33 cellular contexts compared by ENCODE assay signal in the genomic region with DNA sequence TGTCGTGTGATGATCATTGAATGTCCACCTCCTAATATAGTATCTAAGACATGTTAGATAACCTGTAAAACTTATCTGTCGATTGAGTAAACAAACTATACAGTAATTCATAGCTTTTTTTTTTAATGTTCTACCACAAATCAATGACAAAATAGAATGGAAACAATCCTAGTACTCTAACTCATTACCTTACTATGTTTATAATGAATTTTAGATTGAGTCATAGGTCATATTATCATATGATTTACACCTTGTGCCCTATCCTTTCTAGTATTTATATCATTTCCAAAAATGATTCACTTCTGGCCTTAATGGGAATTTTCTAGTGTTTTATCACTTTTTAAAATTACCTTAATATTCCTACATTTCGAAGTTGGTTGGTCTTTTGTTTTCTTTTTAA. TPM values are rescaled to one million over a fixed set of nuclear protein-coding genes. Genes with fewer than 3 reads are reported as not detected.
A peak's percentile ranks its signal among the peaks of the same experiment; 100 is the strongest.
DNase-seq lines count a peak whose midpoint lies in the region; ATAC-seq, FAIRE-seq and TF ChIP-seq lines count a peak whose summit lies in the region.
"Had no signal": no experiment of that assay in that cellular context is flagged by ENCODE, and none has a peak within 500 bp of the region (broad histone marks: within the 10 kb centered on the region; RNA-seq: fewer than 3 reads in every experiment).

No MANE protein-coding gene starts in this region.

- peaks cover 94% of the 10 kb centered on the region for H3K79me2 ChIP-seq in GM23248 (ENCODE audit: insufficient read depth)

- CTCF ChIA-PET in A549 (lab: Yijun Ruan, JAX) = no interaction called here

- no peaks in the 10 kb centered on the region for H4K20me1 ChIP-seq in GM23248 (ENCODE audit: insufficient read depth)

- H3K27ac Mint-ChIP-seq in activated naive CD8-positive, alpha-beta T cell treated with anti-CD3 and anti-CD28 coated beads, Interleukin-2, amount 50 U/mL, for 24 hours = peak overlapping the region; percentile 18
- H3K27ac Mint-ChIP-seq: activated naive CD8-positive, alpha-beta T cell treated with anti-CD3 and anti-CD28 coated beads, Interleukin-2, amount 10 ng/mL, durations not matched to agents 7 days and 5 days; mesothelial cell of epicardium; stimulated activated memory B cell treated with anti-CD40 and anti-IgM and Interleukin-4, amounts not matched to agents 10 μg/mL and 1 μg/mL and 100 μg/mL, for 72 hours had no signal

- H3K4me2 ChIP-seq in A549 (peak overlapping the region; percentile 27; the same call in 1 of the 3 replicates), GM23248 (ENCODE audit: unreplicated experiment) (peak overlapping the region; percentile 72)

- H3K4me3 ChIP-seq in A549 (no peak overlapping the region), GM23248 (peak overlapping the region; percentile 38), uterus (no peak overlapping the region)
- H3K4me3 ChIP-seq: body of pancreas, gastroesophageal sphincter, left lung, testis had no signal

- TF ChIP-seq CTCF in A549 (IDR thresholded peaks at IDR 0.05) (no peak), omental fat pad (IDR thresholded peaks at IDR 0.05) (no peak), uterus (IDR thresholded peaks at IDR 0.05) (no peak)

- peak overlapping the region; percentile 14; the same call in 1 of the 2 replicates for H3K9ac ChIP-seq in GM23248

- H3K9me3 ChIP-seq in A549 = no peaks in the 10 kb centered on the region
- H3K9me3 ChIP-seq in GM23248 (ENCODE audit: low read depth) = no peaks in the 10 kb centered on the region
- H3K9me3 ChIP-seq in uterus = no peaks in the 10 kb centered on the region
- H3K9me3 ChIP-seq: body of pancreas, gastroesophageal sphincter, left lung, testis had no signal

- no peak overlapping the region for H2AFZ ChIP-seq in GM23248

- POLR2A ChIA-PET in A549 (lab: Yijun Ruan, JAX) = no interaction called here

- no peak for DNase-seq in A549 (ENCODE audit: low read depth in 1 of 2, low spot score in 1 of 2)
- no peak for DNase-seq in GM23248
- no peak for DNase-seq in activated naive CD8-positive, alpha-beta T cell treated with anti-CD3 and anti-CD28 coated beads, Interleukin-2, amount 50 U/mL, for 24 hours
- no peak for DNase-seq in omental fat pad (ENCODE audit: low spot score)
- DNase-seq in uterus = no peak
- DNase-seq in stimulated activated CD4-positive, alpha-beta T cell treated with anti-CD3 and anti-CD28 coated beads, Interleukin-15, amount 100 ng/mL, for 24 hours = no peak
- DNase-seq in dedifferentiated amniotic fluid mesenchymal stem cell (ENCODE audit: extremely low spot score) = no peak
- DNase-seq: activated CD4-positive, alpha-beta T cell treated with anti-CD3 and anti-CD28 coated beads, Interleukin-2, amount 50 U/mL, for 4 hours; activated naive CD8-positive, alpha-beta T cell treated with anti-CD3 and anti-CD28 coated beads, Interleukin-2, amount 10 ng/mL, durations not matched to agents 7 days and 5 days; activated T-cell treated with anti-CD3 and anti-CD28 coated beads, Interleukin-2, amount 50 U/mL, for 48 hours; body of pancreas; effector CD8-positive, alpha-beta T cell; hypothalamus; left lung; naive thymus-derived CD4-positive, alpha-beta T cell; NCI-H1105; NCI-H2029; nucleus accumbens; retina; stimulated activated CD4-positive, alpha-beta T cell treated with anti-CD3 and anti-CD28 coated beads, Interleukin-2, amount 100 ng/mL, for 48 hours; T-helper 9 cell; testis had no signal

- no peak for TF ChIP-seq EP300 in A549 (IDR thresholded peaks at IDR 0.05)

- H3K9me3 Mint-ChIP-seq in activated naive CD8-positive, alpha-beta T cell treated with anti-CD3 and anti-CD28 coated beads, Interleukin-2, amount 50 U/mL, for 24 hours = no peaks in the 10 kb centered on the region
- H3K9me3 Mint-ChIP-seq: activated naive CD8-positive, alpha-beta T cell treated with anti-CD3 and anti-CD28 coated beads, Interleukin-2, amount 10 ng/mL, durations not matched to agents 7 days and 5 days; CD14-positive monocyte; IgD-negative memory B cell; mesothelial cell of epicardium; naive thymus-derived CD4-positive, alpha-beta T cell; stimulated activated memory B cell treated with anti-CD40 and anti-IgM and Interleukin-4, amounts not matched to agents 10 μg/mL and 1 μg/mL and 100 μg/mL, for 72 hours had no signal

- no peaks in the 10 kb centered on the region for H3K36me3 ChIP-seq in GM23248 (ENCODE audit: low read depth)
- no peaks in the 10 kb centered on the region for H3K36me3 ChIP-seq in uterus
- H3K36me3 ChIP-seq: gastroesophageal sphincter, left lung had no signal

- FAIRE-seq in A549 (lab: Jason Lieb, UNC) = no peak
- FAIRE-seq: D721Med, GM19239, urothelium cell line had no signal

- peaks cover 23% of the 10 kb centered on the region for H3F3A ChIP-seq in GM23248 (ENCODE audit: insufficient read depth)

- intact Hi-C loops in uterus (cut with DNase I; ENCODE audit: low total_unique reads) = no loop called here

- no peak for TF ChIP-seq POLR2A in A549 (IDR thresholded peaks at IDR 0.05; ENCODE audit: low read length)
- no peak for TF ChIP-seq POLR2A in uterus (IDR thresholded peaks at IDR 0.05)

- peaks cover 3% of the 10 kb centered on the region; the same call in 1 of the 2 replicates for H3K9me2 ChIP-seq in GM23248 (ENCODE audit: insufficient read depth)

- 71% methylated on average over 3 of the region's 3 CpGs for WGBS in A549 (ENCODE audit: missing lambda C conversion rate)
- WGBS in GM23248 (ENCODE audit: low coverage in 1 of 2, low lambda C conversion rate in 2 of 2, missing lambda C conversion rate in 2 of 2), 2 experiments = 75 to 77% methylated on average over 3 of the region's 3 CpGs

- H3K4me1 ChIP-seq in A549 (peaks cover 32% of the 10 kb centered on the region; the same call in 2 of the 3 replicates), GM23248 (ENCODE audit: insufficient read depth) (peaks cover 60% of the 10 kb centered on the region), uterus (peaks cover 0 to 6% of the 10 kb centered on the region in 2 donors)

- peaks cover 73% of the 10 kb centered on the region for H3K4me1 Mint-ChIP-seq in activated naive CD8-positive, alpha-beta T cell treated with anti-CD3 and anti-CD28 coated beads, Interleukin-2, amount 50 U/mL, for 24 hours

- no peak overlapping the region for H3K4me3 Mint-ChIP-seq in activated naive CD8-positive, alpha-beta T cell treated with anti-CD3 and anti-CD28 coated beads, Interleukin-2, amount 50 U/mL, for 24 hours
- H3K4me3 Mint-ChIP-seq: activated naive CD8-positive, alpha-beta T cell treated with anti-CD3 and anti-CD28 coated beads, Interleukin-2, amount 10 ng/mL, durations not matched to agents 7 days and 5 days; CD14-positive monocyte; mesothelial cell of epicardium; stimulated activated memory B cell treated with anti-CD40 and anti-IgM and Interleukin-4, amounts not matched to agents 10 μg/mL and 1 μg/mL and 100 μg/mL, for 72 hours had no signal

- ATAC-seq in A549 (no peak), omental fat pad (ENCODE audit: low FRiP score) (peak; percentile 68)
- no peak for ATAC-seq in activated naive CD8-positive, alpha-beta T cell treated with anti-CD3 and anti-CD28 coated beads, Interleukin-2, amount 50 U/mL, for 24 hours
- ATAC-seq: body of pancreas; esophagus mucosa; gastroesophageal sphincter; left lung; naive thymus-derived CD4-positive, alpha-beta T cell; stimulated activated memory B cell treated with anti-CD40 and anti-IgM and Interleukin-4, amounts not matched to agents 10 μg/mL and 1 μg/mL and 100 μg/mL, for 72 hours had no signal

- H3K27me3 ChIP-seq in GM23248 (replicated peaks; ENCODE audit: insufficient read depth) (no peaks in the 10 kb centered on the region), uterus (no peaks in the 10 kb centered on the region)
- H3K27me3 ChIP-seq: body of pancreas, gastroesophageal sphincter, left lung, testis had no signal

- in situ Hi-C loops in GM23248 (cut with MboI) = loop anchor here (25.0 kb wide), 1 partner anchor 234 kb away; no protein-coding TSS in a partner anchor

- H3K36me3 Mint-ChIP-seq in activated naive CD8-positive, alpha-beta T cell treated with anti-CD3 and anti-CD28 coated beads, Interleukin-2, amount 50 U/mL, for 24 hours (ENCODE audit: low read depth) = peaks cover 9% of the 10 kb centered on the region
- H3K36me3 Mint-ChIP-seq: mesothelial cell of epicardium had no signal

- H3K27ac ChIP-seq in A549 (no peak overlapping the region), GM23248 (peak overlapping the region; percentile 55), uterus (no peak overlapping the region)
- H3K27ac ChIP-seq: body of pancreas, gastroesophageal sphincter, left lung, testis had no signal

- no peak for TF ChIP-seq RAD21 in A549 (conservative IDR thresholded peaks at IDR 0.05 in 1 of 2, IDR thresholded peaks at IDR 0.05 in 1 of 2)

- H3K27me3 Mint-ChIP-seq in activated naive CD8-positive, alpha-beta T cell treated with anti-CD3 and anti-CD28 coated beads, Interleukin-2, amount 50 U/mL, for 24 hours = no peaks in the 10 kb centered on the region
- H3K27me3 Mint-ChIP-seq: activated naive CD8-positive, alpha-beta T cell treated with anti-CD3 and anti-CD28 coated beads, Interleukin-2, amount 10 ng/mL, durations not matched to agents 7 days and 5 days; IgD-negative memory B cell; naive thymus-derived CD4-positive, alpha-beta T cell; stimulated activated memory B cell treated with anti-CD40 and anti-IgM and Interleukin-4, amounts not matched to agents 10 μg/mL and 1 μg/mL and 100 μg/mL, for 72 hours had no signal

RNA-seq across cellular contexts. Expression of a gene that starts 6.2 kb away (rescaled TPM):
- polyA plus RNA-seq in A549 (2011; rRNA removed) (85.3 and 88.0 TPM in 2 replicates), A549 (2017; fragmentation: RNase III; extraction: RNeasy Plus Mini Kit Qiagen cat#74134 plus additional on column Dnase treatment) (44.3 to 49.0 TPM (median 45.7 TPM) in 3 replicates), GM23248 (2016; fragmentation: Nextera tagmentation; extraction: Ambion mirVana) (121 and 130 TPM in 2 replicates)
- 34.8 and 35.2 TPM in 2 replicates for polyA plus RNA-seq in A549 (2012; cell fraction: cytosol; rRNA removed)
- 14.5 and 16.2 TPM in 2 replicates for polyA plus RNA-seq in A549 (2012; cell fraction: nucleus; rRNA removed)
- polyA minus RNA-seq in A549 (2011; rRNA and poly(A)+ RNA removed) = 53.0 and 60.3 TPM in 2 replicates
- 93.8 and 108 TPM in 2 replicates for total RNA-seq in GM23248 (2014; rRNA removed; shearing (Covaris generic))
- total RNA-seq in omental fat pad (10 to 100 TPM; 27.4 to 38.5 (median 34.9) TPM), uterus (10 to 100 TPM; 25.9 to 68.7 (median 38.2) TPM)

RNA-seq across cellular contexts. Expression of a gene that starts 6.3 kb away (rescaled TPM):
- not detected in 2 replicates for polyA plus RNA-seq in A549 (2011; rRNA removed)
- not detected in 2 replicates for polyA plus RNA-seq in A549 (2012; cell fraction: cytosol; rRNA removed)
- polyA plus RNA-seq in A549 (2012; cell fraction: nucleus; rRNA removed) = 0.13 TPM in 1 of 2 replicates, not detected in the other
- polyA plus RNA-seq in A549 (2017; fragmentation: RNase III; extraction: RNeasy Plus Mini Kit Qiagen cat#74134 plus additional on column Dnase treatment) = not detected in 3 replicates
- polyA minus RNA-seq in A549 (2011; rRNA and poly(A)+ RNA removed) = 0.19 TPM in 1 of 2 replicates, not detected in the other
- total RNA-seq in GM23248 (2014; rRNA removed; shearing (Covaris generic)) = not detected in 2 replicates
- polyA plus RNA-seq in GM23248 (2016; fragmentation: Nextera tagmentation; extraction: Ambion mirVana) = not detected in 2 replicates
- total RNA-seq in omental fat pad = not detected
- total RNA-seq in uterus = under 1 TPM in 1 of 4 donors, not detected in 3; 0.41 TPM
- total RNA-seq: activated naive CD8-positive, alpha-beta T cell treated with anti-CD3 and anti-CD28 coated beads, Interleukin-2, amount 10 ng/mL, durations not matched to agents 7 days and 5 days; body of pancreas; Daoy; esophagus mucosa; gastroesophageal sphincter; left lung; M059J; naive thymus-derived CD4-positive, alpha-beta T cell had no signal
- polyA plus RNA-seq: CD14-positive monocyte; IgD-negative memory B cell; naive thymus-derived CD4-positive, alpha-beta T cell had no signal

RNA-seq across cellular contexts. Expression of a gene that starts 20.5 kb away (rescaled TPM):
- polyA plus RNA-seq in A549 (2011; rRNA removed) (not detected in 2 replicates), A549 (2017; fragmentation: RNase III; extraction: RNeasy Plus Mini Kit Qiagen cat#74134 plus additional on column Dnase treatment) (not detected in 3 replicates), GM23248 (2016; fragmentation: Nextera tagmentation; extraction: Ambion mirVana) (not detected in 2 replicates)
- polyA plus RNA-seq in A549 (2012; cell fraction: cytosol; rRNA removed) = not detected in 2 replicates
- not detected in 2 replicates for polyA plus RNA-seq in A549 (2012; cell fraction: nucleus; rRNA removed)
- not detected in 2 replicates for polyA minus RNA-seq in A549 (2011; rRNA and poly(A)+ RNA removed)
- total RNA-seq in GM23248 (2014; rRNA removed; shearing (Covaris generic)) = not detected in 2 replicates
- total RNA-seq in omental fat pad (not detected), uterus (not detected)
- total RNA-seq: activated naive CD8-positive, alpha-beta T cell treated with anti-CD3 and anti-CD28 coated beads, Interleukin-2, amount 10 ng/mL, durations not matched to agents 7 days and 5 days; body of pancreas; Daoy; esophagus mucosa; gastroesophageal sphincter; left lung; M059J; mesothelial cell of epicardium; naive thymus-derived CD4-positive, alpha-beta T cell; testis had no signal
- polyA plus RNA-seq: CD14-positive monocyte; IgD-negative memory B cell; naive thymus-derived CD4-positive, alpha-beta T cell had no signal
